In genomic region chr2:236546561-236546961, GRCh38 we compare ENCODE assay signal across 13 cellular contexts. TPM values are rescaled to one million over a fixed set of nuclear protein-coding genes. Genes with fewer than 3 reads are reported as not detected.
DNase-seq lines count a peak whose midpoint lies in the region; ATAC-seq and TF ChIP-seq lines count a peak whose summit lies in the region.
"Had no signal": no experiment of that assay in that cellular context is flagged by ENCODE, and none has a peak within 500 bp of the region (broad histone marks: within the 10 kb centered on the region; RNA-seq: fewer than 3 reads in every experiment).

No MANE protein-coding gene starts in this region.

- POLR2A ChIA-PET in CD4-positive, alpha-beta memory T cell (lab: Charles Lee; ENCODE audit: partially characterized antibody): interaction anchor here (2.3 to 7.3 kb wide), 5 partner anchors 8 to 539 kb away, joined by 7 to 93 read pairs (median 17); partner anchors contain the start of genes ACKR3 and COPS8
- POLR2A ChIA-PET in activated B cell treated with CpG ODN at 0.5 μM for 24 hours (lab: Charles Lee): interaction anchor here (0.6 to 5.9 kb wide), 7 partner anchors 8 to 33 kb away, joined by 4 to 90 read pairs (median 8); partner anchors contain the start of gene ACKR3

- CTCF ChIA-PET in CD4-positive, alpha-beta memory T cell (lab: Charles Lee; ENCODE audit: partially characterized antibody): interaction anchor here (0.7 to 2.8 kb wide), 6 partner anchors 8 to 33 kb away, joined by 3 to 41 read pairs (median 6); partner anchors contain the start of gene ACKR3
- CTCF ChIA-PET in activated B cell treated with CpG ODN at 0.5 μM for 24 hours (lab: Charles Lee): interaction anchor here (1.6 to 5.9 kb wide), 2 partner anchors 23 to 34 kb away, joined by 6 to 43 read pairs; partner anchors contain the start of gene ACKR3

- peak; percentile 24 to 47 (median 39) for DNase-seq in CD4-positive, alpha-beta memory T cell
- DNase-seq in activated B cell treated with CpG ODN at 0.5 μM for 24 hours (no peak), DMS79 treated with DMSO at 0.1 percent for 48 hours (lab: John Stamatoyannopoulos, UW) (no peak), HCEC 1CT (no peak), HFFc6 (no peak), NCI-H2107 (lab: John Stamatoyannopoulos, UW) (no peak)
- DNase-seq: COR-L47, glutamatergic neuron, mammary epithelial cell, Right ventricle myocardium superior, sigmoid colon had no signal

- no peaks in the 10 kb centered on the region for H3K9me3 ChIP-seq in CD4-positive, alpha-beta memory T cell (ENCODE audit: control insufficient read depth in 1 of 2, low read length in 2 of 2)

- peaks cover 81% of the 10 kb centered on the region for H3K4me1 ChIP-seq in CD4-positive, alpha-beta memory T cell (ENCODE audit: insufficient read depth, low read length)

- H3K9me3 Mint-ChIP-seq in CD4-positive, alpha-beta memory T cell: no peaks in the 10 kb centered on the region
- peaks cover 3% of the 10 kb centered on the region for H3K9me3 Mint-ChIP-seq in activated B cell treated with CpG ODN at 0.5 μM for 24 hours
- peaks cover 28% of the 10 kb centered on the region for H3K9me3 Mint-ChIP-seq in HFFc6

- no peaks in the 10 kb centered on the region for H3K27me3 Mint-ChIP-seq in CD4-positive, alpha-beta memory T cell
- no peaks in the 10 kb centered on the region for H3K27me3 Mint-ChIP-seq in activated B cell treated with CpG ODN at 0.5 μM for 24 hours
- H3K27me3 Mint-ChIP-seq in HFFc6 (ENCODE audit: insufficient read depth): peaks cover 7% of the 10 kb centered on the region

- H3K27me3 ChIP-seq in CD4-positive, alpha-beta memory T cell (ENCODE audit: insufficient read depth, low read length): no peaks in the 10 kb centered on the region
- H3K27me3 ChIP-seq: sigmoid colon had no signal

- ATAC-seq in GM21447 (IDR thresholded peaks at IDR 0.05; ENCODE audit: unreplicated experiment) (peak; percentile 37), activated B cell treated with CpG ODN at 0.5 μM for 24 hours (ENCODE audit: low read depth) (peak; percentile 11), esophagus mucosa (peak; percentile 28)

- H3K4me3 Mint-ChIP-seq in CD4-positive, alpha-beta memory T cell: peak overlapping the region in 7 of 8 donors; percentile 49 to 79 (median 74)
- H3K4me3 Mint-ChIP-seq in activated B cell treated with CpG ODN at 0.5 μM for 24 hours (peak overlapping the region; percentile 28), HFFc6 (no peak overlapping the region)

- no peaks in the 10 kb centered on the region for H3K36me3 ChIP-seq in CD4-positive, alpha-beta memory T cell (ENCODE audit: insufficient read depth, low read length)
- H3K36me3 ChIP-seq: sigmoid colon had no signal

- H3K27ac Mint-ChIP-seq in CD4-positive, alpha-beta memory T cell: peak overlapping the region; percentile 81 to 96 (median 86)
- peak overlapping the region; percentile 98 for H3K27ac Mint-ChIP-seq in activated B cell treated with CpG ODN at 0.5 μM for 24 hours
- no peak overlapping the region for H3K27ac Mint-ChIP-seq in HFFc6

- peaks cover 20 to 21% of the 10 kb centered on the region in 2 donors for H3K36me3 Mint-ChIP-seq in CD4-positive, alpha-beta memory T cell
- peaks cover 6% of the 10 kb centered on the region for H3K36me3 Mint-ChIP-seq in activated B cell treated with CpG ODN at 0.5 μM for 24 hours (ENCODE audit: low read depth)
- no peaks in the 10 kb centered on the region; the same call in none of the 2 replicates for H3K36me3 Mint-ChIP-seq in HFFc6 (ENCODE audit: low read depth)

- intact Hi-C loops in CD4-positive, alpha-beta memory T cell (cut with micrococcal nuclease): loop anchor here (1.0 to 2.0 kb wide), 2 partner anchors 9 to 22 kb away; partner anchors contain the start of gene ACKR3
- intact Hi-C loops in activated B cell treated with CpG ODN at 0.5 μM for 24 hours (cut with micrococcal nuclease): loop anchor here (5.0 to 10.0 kb wide), 2 partner anchors 144 to 1058 kb away; no protein-coding TSS in a partner anchor

- H3K27ac ChIP-seq in CD4-positive, alpha-beta memory T cell (ENCODE audit: low read depth, low read length): peak overlapping the region; percentile 57
- H3K27ac ChIP-seq: sigmoid colon had no signal

- TF ChIP-seq CTCF in activated B cell treated with CpG ODN at 0.5 μM for 24 hours (IDR thresholded peaks at IDR 0.05): no peak
- no peak for TF ChIP-seq CTCF in HFFc6 (IDR thresholded peaks at IDR 0.05)

- H3K4me1 Mint-ChIP-seq in CD4-positive, alpha-beta memory T cell: peaks cover 77 to 97% (median 88%) of the 10 kb centered on the region in 4 donors
- H3K4me1 Mint-ChIP-seq in activated B cell treated with CpG ODN at 0.5 μM for 24 hours (peaks cover 81% of the 10 kb centered on the region), HFFc6 (ENCODE audit: low read depth) (no peaks in the 10 kb centered on the region)

- H3K4me3 ChIP-seq in CD4-positive, alpha-beta memory T cell (ENCODE audit: low read length in 2 of 2): peak overlapping the region in 1 of 2 donors; percentile 27
- H3K4me3 ChIP-seq: sigmoid colon had no signal

RNA-seq across cellular contexts. Expression of gene ACKR3, which starts 23.1 kb away (rescaled TPM):
- total RNA-seq in CD4-positive, alpha-beta memory T cell: 1 to 10 TPM; 4.2 TPM
- 1 to 10 TPM; 3.7 to 4.5 TPM for polyA plus RNA-seq in CD4-positive, alpha-beta memory T cell
- 5.8 and 6.6 TPM in 2 replicates for total RNA-seq in activated B cell treated with CpG ODN at 0.5 μM for 24 hours
- total RNA-seq in esophagus mucosa: 6.3 TPM
- under 1 TPM in 1 of 6 experiments, not detected in 5; 0.12 TPM for total RNA-seq in HFFc6 (2021; fragmentation: NEBNext Ultra II Directional; extraction: Animal tissue kit (Norgen Biotek cat#: 25700))

Comparison
In these comparisons a context has a peak if more than half of its experiments do, and no peak if none do; other contexts are left out.
1. DNase-seq: peak in CD4-positive, alpha-beta memory T cell (5 of 5); none in activated B cell treated with CpG ODN at 0.5 μM for 24 hours (single experiment), DMS79 treated with DMSO at 0.1 percent for 48 hours (single experiment), HCEC 1CT (single experiment), HFFc6 (single experiment) and NCI-H2107 (single experiment).
2. Peak in every context shown above with its lines, with median percentiles within 50 percentile points of each other: ATAC-seq.